Comparison of ENCODE assay signal across 1 cellular context in the genomic region with DNA sequence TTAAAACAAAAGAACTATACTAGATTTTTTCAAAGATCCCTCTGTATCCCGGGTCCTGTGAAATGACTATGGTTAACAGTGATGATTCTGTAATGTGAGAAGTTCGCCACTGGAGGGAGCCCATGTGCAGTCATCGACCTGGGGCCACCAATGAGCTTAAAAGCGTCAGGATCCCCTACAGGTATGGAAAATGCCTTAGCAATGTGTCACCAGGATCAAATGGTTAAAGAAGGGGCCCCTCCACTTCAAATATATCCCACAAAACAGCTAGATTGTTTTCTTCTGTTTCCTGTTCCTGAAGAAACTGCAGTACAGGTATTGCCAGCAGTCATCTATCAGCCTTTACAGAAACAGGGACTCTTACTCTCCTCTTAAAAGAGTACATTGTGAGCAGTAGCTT.
A peak's percentile ranks its signal among the peaks of the same experiment; 100 is the strongest.
TF ChIP-seq lines count a peak whose summit lies in the region.

No MANE protein-coding gene starts in this region.

TF ChIP-seq in H1, 55 proteins besides CTCF, POLR2A, EP300 and RAD21 (continued from another document):
- TF ChIP-seq EGR1 (IDR thresholded peaks at IDR 0.05; ENCODE audit: borderline replicate concordance, low read depth, low read length) (no peak), CREB1 (IDR thresholded peaks at IDR 0.05) (peak; percentile 61; the same call in 1 of the 2 replicates), NANOG (IDR thresholded peaks at IDR 0.05; ENCODE audit: insufficient read depth, low read depth, low read length, poor library complexity, severe bottlenecking) (no peak), SAP30 (IDR thresholded peaks at IDR 0.05; ENCODE audit: insufficient read depth, insufficient replicate concordance, low read length) (no peak), HDAC6 (IDR thresholded peaks at IDR 0.05; ENCODE audit: low read depth, low read length) (no peak), JUN (IDR thresholded peaks at IDR 0.05; ENCODE audit: low read depth, low read length) (peak; percentile 82), JUND (IDR thresholded peaks at IDR 0.05; ENCODE audit: low read length) (peak; percentile 96), TEAD4 (IDR thresholded peaks at IDR 0.05; ENCODE audit: low read depth, low read length) (peak; percentile 64; the same call in 1 of the 2 replicates), ASH2L (IDR thresholded peaks at IDR 0.05; ENCODE audit: low read length) (peak; percentile 62), EZH2 (IDR thresholded peaks at IDR 0.05; ENCODE audit: low read depth, low read length, severe bottlenecking) (no peak), BRCA1 (IDR thresholded peaks at IDR 0.05; ENCODE audit: low read depth, low read length) (peak; percentile 40; the same call in 1 of the 2 replicates), NRF1 (IDR thresholded peaks at IDR 0.05; ENCODE audit: low read depth, low read length) (no peak)
- TF ChIP-seq, protein P1, sequence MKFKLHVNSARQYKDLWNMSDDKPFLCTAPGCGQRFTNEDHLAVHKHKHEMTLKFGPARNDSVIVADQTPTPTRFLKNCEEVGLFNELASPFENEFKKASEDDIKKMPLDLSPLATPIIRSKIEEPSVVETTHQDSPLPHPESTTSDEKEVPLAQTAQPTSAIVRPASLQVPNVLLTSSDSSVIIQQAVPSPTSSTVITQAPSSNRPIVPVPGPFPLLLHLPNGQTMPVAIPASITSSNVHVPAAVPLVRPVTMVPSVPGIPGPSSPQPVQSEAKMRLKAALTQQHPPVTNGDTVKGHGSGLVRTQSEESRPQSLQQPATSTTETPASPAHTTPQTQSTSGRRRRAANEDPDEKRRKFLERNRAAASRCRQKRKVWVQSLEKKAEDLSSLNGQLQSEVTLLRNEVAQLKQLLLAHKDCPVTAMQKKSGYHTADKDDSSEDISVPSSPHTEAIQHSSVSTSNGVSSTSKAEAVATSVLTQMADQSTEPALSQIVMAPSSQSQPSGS (IDR thresholded peaks at IDR 0.05; ENCODE audit: low read length), result 0 out of 2 replicates have a peak, but pooled peaks have one; percentile 41
- TF ChIP-seq, protein P2, sequence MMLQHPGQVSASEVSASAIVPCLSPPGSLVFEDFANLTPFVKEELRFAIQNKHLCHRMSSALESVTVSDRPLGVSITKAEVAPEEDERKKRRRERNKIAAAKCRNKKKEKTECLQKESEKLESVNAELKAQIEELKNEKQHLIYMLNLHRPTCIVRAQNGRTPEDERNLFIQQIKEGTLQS (IDR thresholded peaks at IDR 0.05; ENCODE audit: insufficient read depth, low read depth, low read length), result 0 out of 2 replicates have a peak, but pooled peaks have one; percentile 56
